Comparison of ENCODE assay signal across 25 cellular contexts in genomic region chr14:99747582-99748330, GRCh38. TPM values are rescaled to one million over a fixed set of nuclear protein-coding genes. Genes with fewer than 3 reads are reported as not detected.
DNase-seq lines count a peak whose midpoint lies in the region; ATAC-seq and TF ChIP-seq lines count a peak whose summit lies in the region.
"Had no signal": no experiment of that assay in that cellular context is flagged by ENCODE, and none has a peak within 500 bp of the region (broad histone marks: within the 10 kb centered on the region; RNA-seq: fewer than 3 reads in every experiment).

No MANE protein-coding gene starts in this region.

- DNase-seq in BE2C (peak; percentile 8), chondrocyte (ENCODE audit: low spot score) (peak; percentile 82), lung (ENCODE audit: low spot score) (no peak), NCI-H2107 (lab: John Stamatoyannopoulos, UW) (no peak), glomerular visceral epithelial cell (ENCODE audit: extremely low spot score) (no peak)
- DNase-seq: activated T-cell treated with anti-CD3 and anti-CD28 coated beads, Interleukin-2, amount 50 U/mL, for 24 hours; brain microvascular endothelial cell; COR-L47; DMS79 treated with DMSO at 0.1 percent for 48 hours; effector CD4-positive, alpha-beta T cell; erythroblast; mesendoderm; MV-4-11; naive B cell; NCI-H1694 treated with DMSO at 0.1 percent for 48 hours; NCI-H526; Peyer's patch; retina; SJCRH30; stimulated activated naive CD4-positive, alpha-beta T cell treated with Interleukin-2 at 50 U/mL for 16 hours; T-helper 1 cell had no signal

- no peaks in the 10 kb centered on the region for H3K27me3 Mint-ChIP-seq in chondrocyte (ENCODE audit: low read depth)

- H3K36me3 ChIP-seq in BE2C (no peaks in the 10 kb centered on the region), lung (ENCODE audit: control insufficient read depth in 2 of 2, insufficient read depth in 2 of 2, low read length in 2 of 2) (peaks cover 0 to 2% of the 10 kb centered on the region in 2 donors), stomach smooth muscle (ENCODE audit: control insufficient read depth in 2 of 2, insufficient read depth in 2 of 2, low read length in 2 of 2) (no peaks in the 10 kb centered on the region)
- H3K36me3 ChIP-seq: brain microvascular endothelial cell, Peyer's patch, SJCRH30, tibial nerve had no signal

- H3K4me1 ChIP-seq in BE2C (peaks cover 16% of the 10 kb centered on the region), lung (ENCODE audit: control insufficient read depth in 2 of 2, insufficient read depth in 2 of 2, low read length in 2 of 2) (peaks cover 14 to 25% of the 10 kb centered on the region in 2 donors), stomach smooth muscle (ENCODE audit: control insufficient read depth, insufficient read depth, low read length) (peaks cover 90% of the 10 kb centered on the region)

- no peak overlapping the region for H3K27ac Mint-ChIP-seq in chondrocyte (ENCODE audit: unreplicated experiment)
- H3K27ac Mint-ChIP-seq: activated T-cell treated with anti-CD3 and anti-CD28 coated beads, Interleukin-2, amount 50 U/mL, for 24 hours; naive B cell had no signal

- H3K9me3 ChIP-seq in BE2C: no peaks in the 10 kb centered on the region
- no peaks in the 10 kb centered on the region for H3K9me3 ChIP-seq in lung (ENCODE audit: control insufficient read depth in 2 of 2, insufficient read depth in 1 of 2, low read length in 1 of 2)
- H3K9me3 ChIP-seq in stomach smooth muscle (ENCODE audit: control insufficient read depth in 2 of 2, low read length in 2 of 2): no peaks in the 10 kb centered on the region
- H3K9me3 ChIP-seq: Peyer's patch, SJCRH30, tibial nerve had no signal

- H3K9ac ChIP-seq in stomach smooth muscle (ENCODE audit: low read length in 2 of 2): no peak overlapping the region

- no peak for TF ChIP-seq CTCF in BE2C (IDR thresholded peaks at IDR 0.05; ENCODE audit: low read depth, low read length)
- no peak for TF ChIP-seq CTCF in chondrocyte (IDR thresholded peaks at IDR 0.05)
- no peak for TF ChIP-seq CTCF in lung (IDR thresholded peaks at IDR 0.05; ENCODE audit: control extremely low read depth, extremely low read depth)

- no peaks in the 10 kb centered on the region for H3K9me3 Mint-ChIP-seq in chondrocyte (ENCODE audit: low read depth)
- H3K9me3 Mint-ChIP-seq: activated T-cell treated with anti-CD3 and anti-CD28 coated beads, Interleukin-2, amount 50 U/mL, for 24 hours; naive B cell had no signal

- H3K27ac ChIP-seq in lung (ENCODE audit: low read depth in 1 of 2, low read length in 1 of 2) (peak overlapping the region; percentile 59 to 81), stomach smooth muscle (ENCODE audit: low read length) (peak overlapping the region; percentile 91)
- H3K27ac ChIP-seq: brain microvascular endothelial cell, SJCRH30 had no signal

- no peaks in the 10 kb centered on the region for H3K36me3 Mint-ChIP-seq in chondrocyte (ENCODE audit: low read depth)
- H3K36me3 Mint-ChIP-seq: naive B cell had no signal

- H3K4me3 ChIP-seq in BE2C (ENCODE audit: low read depth, low read length) (no peak overlapping the region), lung (no peak overlapping the region), stomach smooth muscle (ENCODE audit: low read length in 2 of 2) (peak overlapping the region in 1 of 2 donors; percentile 22)
- H3K4me3 ChIP-seq: Peyer's patch, SJCRH30, tibial nerve had no signal

- no peak overlapping the region for H3K4me3 Mint-ChIP-seq in chondrocyte (ENCODE audit: unreplicated experiment)
- H3K4me3 Mint-ChIP-seq: activated T-cell treated with anti-CD3 and anti-CD28 coated beads, Interleukin-2, amount 50 U/mL, for 24 hours; naive B cell had no signal

- ATAC-seq in lung (ENCODE audit: insufficient read depth, low FRiP score) (no peak), GM18858 (IDR thresholded peaks at IDR 0.05; ENCODE audit: unreplicated experiment) (no peak), GM19023 (IDR thresholded peaks at IDR 0.05; ENCODE audit: unreplicated experiment) (no peak)

- peaks cover 64% of the 10 kb centered on the region for H3K4me1 Mint-ChIP-seq in chondrocyte (ENCODE audit: low read depth)

- 85 to 91% methylated on average over 22 of the region's 22 CpGs for WGBS in lung, 2 donors

- H3K27me3 ChIP-seq in BE2C (no peaks in the 10 kb centered on the region), lung (ENCODE audit: control insufficient read depth, insufficient read depth) (no peaks in the 10 kb centered on the region), stomach smooth muscle (ENCODE audit: control insufficient read depth in 1 of 2, insufficient read depth in 2 of 2, low read length in 2 of 2) (no peaks in the 10 kb centered on the region)
- H3K27me3 ChIP-seq: brain microvascular endothelial cell, Peyer's patch, tibial nerve had no signal

RNA-seq across cellular contexts. Expression of gene EML1, which starts 45.5 kb away (rescaled TPM):
- polyA plus RNA-seq in BE2C (2012; ENCODE audit: insufficient read depth, insufficient read length, low read depth): 19.2 TPM
- total RNA-seq in chondrocyte (36.4 to 61.0 TPM (median 39.6 TPM) in 3 replicates), lung (10 to 100 TPM; 31.8 to 88.0 TPM)
- polyA plus RNA-seq in lung: 10 to 100 TPM in 1 of 2 donors, 1 to 10 TPM in 1; 6.7 to 13.8 TPM

Comparison
In these comparisons a context has a peak if more than half of its experiments do, and no peak if none do; other contexts are left out.
1. DNase-seq: peak in BE2C (single experiment) and chondrocyte (single experiment); none in lung (single experiment), NCI-H2107 (single experiment) and glomerular visceral epithelial cell (single experiment).